ENCODE assay signal across 18 cellular contexts in the genomic region with DNA sequence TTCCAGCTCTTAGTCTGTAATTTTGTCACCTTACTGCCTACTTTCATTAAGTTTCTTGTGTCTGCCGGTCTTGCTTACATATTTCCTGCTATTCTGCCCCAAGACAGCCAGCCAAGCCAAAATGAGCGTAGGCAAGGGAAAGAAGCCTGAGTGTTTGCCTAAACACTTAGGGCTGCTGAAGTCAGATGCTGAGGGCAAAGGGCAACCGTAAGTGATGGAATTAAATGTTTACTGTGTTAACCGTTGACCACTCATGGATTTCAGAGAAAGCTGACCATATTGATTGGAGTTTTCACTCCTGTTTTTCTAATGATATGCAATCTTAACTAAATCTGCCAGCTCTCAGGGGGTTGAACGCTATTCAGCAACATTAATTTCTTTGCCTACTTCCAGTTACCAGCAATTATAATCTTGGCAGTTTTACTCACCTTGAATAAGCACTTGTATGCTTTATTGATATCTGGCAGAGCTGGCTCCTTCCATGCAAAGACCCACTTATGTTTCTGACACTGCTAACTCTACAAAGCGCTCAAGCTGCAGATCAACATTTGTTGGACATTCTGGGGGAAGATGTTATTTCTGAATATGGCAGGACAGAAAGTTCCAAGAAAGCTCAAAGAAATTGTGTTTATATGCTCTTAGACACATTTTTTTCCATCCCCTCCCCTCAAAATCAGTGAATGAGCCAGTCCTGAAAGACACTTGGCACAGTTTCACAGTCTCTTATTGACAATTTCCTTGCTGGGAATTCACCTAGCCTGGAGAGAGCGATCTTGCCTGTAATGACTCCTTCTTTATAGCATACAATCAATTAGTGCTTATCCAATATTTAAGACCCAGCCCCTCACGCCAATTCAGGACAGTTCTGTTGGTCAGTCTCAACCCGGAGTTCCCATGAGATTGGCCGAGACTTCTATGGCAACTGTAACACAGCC.
"Had no signal": no experiment of that assay in that cellular context is flagged by ENCODE, and none has a peak within 500 bp of the region (broad histone marks: within the 10 kb centered on the region; RNA-seq: fewer than 3 reads in every experiment).

No MANE protein-coding gene starts in this region.

- DNase-seq: activated CD4-positive, alpha-beta T cell treated with anti-CD3 and anti-CD28 coated beads for 1 hour; activated CD4-positive, alpha-beta T cell treated with anti-CD3 and anti-CD28 coated beads, Interleukin-2, amount 50 U/mL, for 1 hour; activated naive CD4-positive, alpha-beta T cell; activated T-cell treated with anti-CD3 and anti-CD28 coated beads, Interleukin-2, amount 50 U/mL, for 1 hour; adrenal gland; colonic mucosa; dorsolateral prefrontal cortex; effector memory CD8-positive, alpha-beta T cell; foreskin melanocyte; immature natural killer cell; naive thymus-derived CD4-positive, alpha-beta T cell; psoas muscle; stimulated activated CD4-positive, alpha-beta T cell treated with anti-CD3 and anti-CD28 coated beads, Interleukin-4, amount 100 ng/mL, for 24 hours; stimulated activated naive CD4-positive, alpha-beta T cell treated with Interleukin-2 at 50 U/mL for 16 hours; T-helper 1 cell had no signal

- H3K9me3 ChIP-seq: adrenal gland, breast epithelium, colonic mucosa, psoas muscle, right atrium auricular region, thoracic aorta had no signal

- H3K4me3 ChIP-seq: adrenal gland, breast epithelium, colonic mucosa, psoas muscle, right atrium auricular region, thoracic aorta had no signal

- H3K4me1 ChIP-seq: colonic mucosa, psoas muscle had no signal

- H3K27ac ChIP-seq: adrenal gland, breast epithelium, colonic mucosa, dorsolateral prefrontal cortex, psoas muscle, right atrium auricular region, thoracic aorta had no signal

- H3K27me3 ChIP-seq: adrenal gland, breast epithelium, colonic mucosa, dorsolateral prefrontal cortex, right atrium auricular region had no signal

- H3K36me3 ChIP-seq: adrenal gland, breast epithelium, colonic mucosa, right atrium auricular region, thoracic aorta had no signal
